8 cellular contexts compared by ENCODE assay signal in the genomic region with DNA sequence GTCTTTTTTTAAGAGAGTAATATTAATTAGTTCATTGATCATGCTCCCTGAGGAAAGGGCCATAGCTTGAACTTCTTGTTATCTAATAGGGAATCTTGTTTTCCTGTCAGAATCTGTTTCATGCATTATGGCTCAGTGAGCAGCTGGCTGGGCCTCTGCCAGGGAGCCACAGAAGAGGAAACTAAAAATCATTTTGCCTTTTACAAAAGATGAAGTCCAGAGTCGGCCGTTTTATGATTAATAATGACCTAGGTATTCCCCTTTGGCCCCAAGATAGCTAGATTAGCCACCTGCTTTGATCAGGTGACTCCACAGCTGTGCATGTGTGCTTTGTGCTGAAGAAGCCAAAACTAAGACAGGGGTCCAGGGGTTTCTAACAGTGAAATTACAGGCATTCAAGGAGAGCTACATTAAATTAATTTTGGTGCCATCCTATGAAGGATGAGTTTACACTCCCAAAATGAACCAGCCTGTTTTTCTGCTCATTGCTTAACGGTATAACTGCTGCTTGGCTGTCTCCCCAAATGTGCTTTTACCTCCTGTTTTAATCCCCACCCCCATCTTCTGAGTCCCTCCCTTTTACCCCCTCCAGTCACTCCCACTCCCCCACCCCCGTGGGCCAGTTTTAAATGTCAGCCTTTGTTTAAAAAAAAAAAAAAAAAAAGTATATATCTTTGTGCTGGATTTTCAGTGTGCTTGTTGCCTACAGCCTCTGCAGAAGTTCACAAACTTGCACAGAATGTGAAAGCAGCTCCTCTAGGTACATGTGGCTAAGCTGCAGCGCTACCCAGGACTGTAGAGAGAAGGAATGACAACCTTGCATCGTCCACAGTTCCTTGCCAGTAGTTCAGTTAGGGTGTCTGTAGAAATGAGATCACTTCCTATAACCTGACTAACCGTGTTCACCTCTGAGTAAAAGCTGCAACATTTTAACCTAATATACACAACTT.
DNase-seq lines count a peak whose midpoint lies in the region; ATAC-seq, FAIRE-seq and TF ChIP-seq lines count a peak whose summit lies in the region.

No MANE protein-coding gene starts in this region.

- H3K36me3 ChIP-seq in heart right ventricle: no peaks in the 10 kb centered on the region
- no peaks in the 10 kb centered on the region; a peak in 1 of 4 replicates for H3K36me3 ChIP-seq in GM12878 (ENCODE audit: control insufficient read depth in 2 of 2, insufficient read depth in 2 of 2, low read length in 1 of 2)

- H3K9ac ChIP-seq in GM12878 (ENCODE audit: control insufficient read depth, insufficient read depth, low read length): peak overlapping the region; percentile 57

- TF ChIP-seq CTCF in heart right ventricle (IDR thresholded peaks at IDR 0.05) (no peak), GM12878 (IDR thresholded peaks at IDR 0.05 in 2 of 3, conservative IDR thresholded peaks at IDR 0.05 in 1 of 3; ENCODE audit: control insufficient read depth in 2 of 3, extremely low read depth in 1 of 3, insufficient read depth in 1 of 3, low read depth in 3 of 3, low read length in 3 of 3) (no peak)

- POLR2A ChIA-PET in GM12878 (lab: Charles Lee): interaction anchor here (0.5 to 8.0 kb wide), 14 partner anchors 9 to 194 kb away, joined by 3 to 86 read pairs (median 5); a partner anchor contains a TSS

- H3K9me3 ChIP-seq in heart right ventricle: no peaks in the 10 kb centered on the region
- H3K9me3 ChIP-seq in GM12878 (replicated peaks; ENCODE audit: control insufficient read depth, insufficient read depth, low read length): no peaks in the 10 kb centered on the region; the same call in 2 of the 3 replicates

- 43 to 51% methylated on average over 7 of the region's 7 CpGs for WGBS in heart right ventricle, 2 donors
- WGBS in GM12878 (ENCODE audit: insufficient coverage, insufficient replicate concordance, low lambda C conversion rate, missing lambda C conversion rate): 0% methylated on average over 6 of the region's 7 CpGs

- peak; percentile 69 for TF ChIP-seq POLR2A in GM12878 (IDR thresholded peaks at IDR 0.05; ENCODE audit: low read depth, low read length)

- RAD21 ChIA-PET in GM12878 (lab: Charles Lee; ENCODE audit: unreplicated experiment): interaction anchor here (0.5 to 7.7 kb wide), 27 partner anchors 9 to 298 kb away, joined by 3 to 114 read pairs (median 4); a partner anchor contains a TSS

- no peak for FAIRE-seq in GM12878 (lab: Jason Lieb, UNC)

- no peaks in the 10 kb centered on the region for H4K20me1 ChIP-seq in GM12878 (ENCODE audit: control insufficient read depth, insufficient read depth)

- BruUV-seq in GM12878 (replicated peaks; lab: Mats Ljungman, UMichigan): TSS peak; percentile 54

- peaks cover 3% of the 10 kb centered on the region for H3K79me2 ChIP-seq in GM12878 (ENCODE audit: control insufficient read depth, insufficient read depth, low read length)

- CTCF ChIA-PET in GM12878 (lab: Yijun Ruan, JAX): interaction anchor here (0.6 to 9.2 kb wide), 17 partner anchors 11 to 274 kb away, joined by 3 to 59 read pairs (median 4); a partner anchor contains a TSS

- SMC1A ChIA-PET in GM12878 (lab: Charles Lee; ENCODE audit: uncharacterized antibody, unreplicated experiment): interaction anchor here (0.7 to 7.8 kb wide), 24 partner anchors 9 to 183 kb away, joined by 3 to 78 read pairs (median 8); a partner anchor contains a TSS

- in situ Hi-C loops in GM12878 (cut with MboI): loop anchor here (5.0 kb wide), 1 partner anchor 91 kb away; a partner anchor contains a TSS

- H2AFZ ChIP-seq in GM12878 (ENCODE audit: control insufficient read depth, low read depth, low read length): no peak overlapping the region; the same call in 1 of the 2 replicates

- H3K27me3 ChIP-seq in heart right ventricle: no peaks in the 10 kb centered on the region
- H3K27me3 ChIP-seq in GM12878 (replicated peaks in 1 of 2; ENCODE audit: control insufficient read depth in 2 of 2, insufficient read depth in 2 of 2, low read length in 1 of 2): no peaks in the 10 kb centered on the region

- DNase-seq in heart right ventricle: peak in 1 of 2 donors; percentile 23
- DNase-seq in left cardiac atrium: no peak
- peak; percentile 28 for DNase-seq in HCEC 1CT
- peak; percentile 51 for DNase-seq in MV-4-11 (lab: John Stamatoyannopoulos, UW)
- DNase-seq in GM12878 (ENCODE audit: low read depth, low spot score): peak; percentile 82
- DNase-seq in retina: peak; percentile 33
- no peak for DNase-seq in T1000 (lab: John Stamatoyannopoulos, UW)

- peak overlapping the region in 8 of 10 donors; percentile 68 to 88 (median 74) for H3K27ac ChIP-seq in heart right ventricle
- peak overlapping the region; percentile 72 for H3K27ac ChIP-seq in GM12878 (ENCODE audit: control insufficient read depth, insufficient read depth)

- TF ChIP-seq EP300 in GM12878 (IDR thresholded peaks at IDR 0.05; ENCODE audit: borderline replicate concordance in 1 of 2, control insufficient read depth in 1 of 2, low read depth in 2 of 2, low read length in 2 of 2): peak; percentile 66 to 93

- ATAC-seq in heart right ventricle (no peak), left cardiac atrium (no peak), GM12878 (peak; percentile 55), GM19397 (IDR thresholded peaks at IDR 0.05; ENCODE audit: unreplicated experiment) (no peak)

- H3K4me3 ChIP-seq in heart right ventricle (no peak overlapping the region), GM12878 (no peak overlapping the region)

- H3K4me1 ChIP-seq in heart right ventricle (peaks cover 9 to 86% (median 55%) of the 10 kb centered on the region in 9 donors), GM12878 (ENCODE audit: control insufficient read depth, insufficient read depth, low read length) (peaks cover 77% of the 10 kb centered on the region)

- intact Hi-C loops in heart right ventricle (cut with DNase I) (loop anchor here in 3 of 10 donors (5.0 to 10.0 kb wide), 3 partner anchors 54 to 91 kb away; a partner anchor contains a TSS), left cardiac atrium (cut with DNase I) (no loop called here), GM12878 (cut with micrococcal nuclease; ENCODE audit: unreplicated experiment) (loop anchor here (1.0 to 5.0 kb wide), 2 partner anchors 130 to 291 kb away; no protein-coding TSS in a partner anchor)

- 0 out of 2 replicates have a peak, but pooled peaks have one; percentile 1 for TF ChIP-seq RAD21 in GM12878 (IDR thresholded peaks at IDR 0.05; ENCODE audit: insufficient read depth, low read depth, low read length)

- peak overlapping the region; percentile 52 for H3K4me2 ChIP-seq in GM12878 (ENCODE audit: control insufficient read depth, insufficient read depth)

TF ChIP-seq in GM12878, 131 proteins besides CTCF, POLR2A, EP300 and RAD21 (continues in another document):
- TF ChIP-seq SREBF2 (IDR thresholded peaks at IDR 0.05; ENCODE audit: low read length) (no peak), NFYA (IDR thresholded peaks at IDR 0.05; ENCODE audit: borderline replicate concordance, low read depth, low read length) (no peak), SPI1 (IDR thresholded peaks at IDR 0.05; ENCODE audit: borderline replicate concordance, insufficient read depth, low read depth, low read length) (peak; percentile 35; the same call in 1 of the 2 replicates), ETV6 (conservative IDR thresholded peaks at IDR 0.05 in 1 of 2, IDR thresholded peaks at IDR 0.05 in 1 of 2; ENCODE audit: borderline replicate concordance in 1 of 2, low read depth in 1 of 2) (0 out of 4 replicates have a peak, but pooled peaks of 1 of the 2 experiments have one; percentile 37), ZNF217 (IDR thresholded peaks at IDR 0.05) (no peak; the same call in 1 of the 2 replicates), CHD2 (IDR thresholded peaks at IDR 0.05; ENCODE audit: borderline replicate concordance, low read depth, low read length) (no peak), PAX5 (IDR thresholded peaks at IDR 0.05; ENCODE audit: borderline replicate concordance, low read depth, low read length) (peak; percentile 67; the same call in 1 of the 2 replicates), SMAD1 (IDR thresholded peaks at IDR 0.05; ENCODE audit: low read depth, partially characterized antibody) (peak; percentile 24), NRF1 (conservative IDR thresholded peaks at IDR 0.05; ENCODE audit: low read depth, low read length) (no peak), KLF5 (IDR thresholded peaks at IDR 0.05; ENCODE audit: partially characterized antibody) (no peak), NR2C1 (IDR thresholded peaks at IDR 0.05) (peak; percentile 57), IKZF2 (IDR thresholded peaks at IDR 0.05) (peak; percentile 66 to 78), MTA2 (IDR thresholded peaks at IDR 0.05; ENCODE audit: low read depth) (peak; percentile 73)
- TF ChIP-seq, protein P1, sequence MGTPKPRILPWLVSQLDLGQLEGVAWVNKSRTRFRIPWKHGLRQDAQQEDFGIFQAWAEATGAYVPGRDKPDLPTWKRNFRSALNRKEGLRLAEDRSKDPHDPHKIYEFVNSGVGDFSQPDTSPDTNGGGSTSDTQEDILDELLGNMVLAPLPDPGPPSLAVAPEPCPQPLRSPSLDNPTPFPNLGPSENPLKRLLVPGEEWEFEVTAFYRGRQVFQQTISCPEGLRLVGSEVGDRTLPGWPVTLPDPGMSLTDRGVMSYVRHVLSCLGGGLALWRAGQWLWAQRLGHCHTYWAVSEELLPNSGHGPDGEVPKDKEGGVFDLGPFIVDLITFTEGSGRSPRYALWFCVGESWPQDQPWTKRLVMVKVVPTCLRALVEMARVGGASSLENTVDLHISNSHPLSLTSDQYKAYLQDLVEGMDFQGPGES (IDR thresholded peaks at IDR 0.05): no peak
- TF ChIP-seq, protein P2, sequence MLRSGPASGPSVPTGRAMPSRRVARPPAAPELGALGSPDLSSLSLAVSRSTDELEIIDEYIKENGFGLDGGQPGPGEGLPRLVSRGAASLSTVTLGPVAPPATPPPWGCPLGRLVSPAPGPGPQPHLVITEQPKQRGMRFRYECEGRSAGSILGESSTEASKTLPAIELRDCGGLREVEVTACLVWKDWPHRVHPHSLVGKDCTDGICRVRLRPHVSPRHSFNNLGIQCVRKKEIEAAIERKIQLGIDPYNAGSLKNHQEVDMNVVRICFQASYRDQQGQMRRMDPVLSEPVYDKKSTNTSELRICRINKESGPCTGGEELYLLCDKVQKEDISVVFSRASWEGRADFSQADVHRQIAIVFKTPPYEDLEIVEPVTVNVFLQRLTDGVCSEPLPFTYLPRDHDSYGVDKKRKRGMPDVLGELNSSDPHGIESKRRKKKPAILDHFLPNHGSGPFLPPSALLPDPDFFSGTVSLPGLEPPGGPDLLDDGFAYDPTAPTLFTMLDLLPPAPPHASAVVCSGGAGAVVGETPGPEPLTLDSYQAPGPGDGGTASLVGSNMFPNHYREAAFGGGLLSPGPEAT (IDR thresholded peaks at IDR 0.05; ENCODE audit: low read depth): peak; percentile 91

Comparison
In these comparisons a context has a peak if more than half of its experiments do, and no peak if none do; other contexts are left out.
1. DNase-seq: peak in HCEC 1CT (single experiment), MV-4-11 (single experiment), GM12878 (single experiment) and retina (single experiment); none in left cardiac atrium (single experiment) and T1000 (single experiment).